In genomic region chr5:92147792-92148191, GRCh38 we compare ENCODE assay signal across 19 cellular contexts.
"Had no signal": no experiment of that assay in that cellular context is flagged by ENCODE, and none has a peak within 500 bp of the region (broad histone marks: within the 10 kb centered on the region; RNA-seq: fewer than 3 reads in every experiment).

No MANE protein-coding gene starts in this region.

- H3K27ac Mint-ChIP-seq: activated CD4-positive, alpha-beta memory T cell treated with anti-CD3 and anti-CD28 coated beads for 36 hours; activated naive CD4-positive, alpha-beta T cell treated with anti-CD3 and anti-CD28 coated beads, Interleukin-2, amount 10 ng/mL, durations not matched to agents 7 days and 5 days; activated naive CD8-positive, alpha-beta T cell treated with anti-CD3 and anti-CD28 coated beads, Interleukin-2, amount 50 U/mL, for 24 hours; memory B cell; stimulated activated naive CD8-positive, alpha-beta T cell treated with anti-CD3 and anti-CD28 coated beads, Interleukin-15, Interleukin-2, amounts not matched to agents 100 ng/mL and 50 ng/mL, for 24 hours; T-helper 17 cell had no signal

- H3K4me3 ChIP-seq: cardiac muscle cell, heart left ventricle, mucosa of descending colon, prostate gland, right atrium auricular region, tibial artery had no signal

- H3K36me3 ChIP-seq: cardiac muscle cell, heart left ventricle, prostate gland, right atrium auricular region, tibial artery had no signal

- H3K27ac ChIP-seq: cardiac muscle cell, heart left ventricle, prostate gland, right atrium auricular region, tibial artery had no signal

- H3K9me3 ChIP-seq: heart left ventricle, mucosa of descending colon, prostate gland, right atrium auricular region, tibial artery had no signal

- H3K36me3 Mint-ChIP-seq: activated CD4-positive, alpha-beta memory T cell treated with anti-CD3 and anti-CD28 coated beads for 36 hours; activated naive CD4-positive, alpha-beta T cell treated with anti-CD3 and anti-CD28 coated beads, Interleukin-2, amount 10 ng/mL, durations not matched to agents 7 days and 5 days; memory B cell had no signal

- H3K4me1 ChIP-seq: heart left ventricle, prostate gland, right atrium auricular region, tibial artery had no signal

- H3K27me3 Mint-ChIP-seq: activated CD4-positive, alpha-beta memory T cell treated with anti-CD3 and anti-CD28 coated beads for 36 hours; activated naive CD4-positive, alpha-beta T cell treated with anti-CD3 and anti-CD28 coated beads, Interleukin-2, amount 10 ng/mL, durations not matched to agents 7 days and 5 days; activated naive CD8-positive, alpha-beta T cell treated with anti-CD3 and anti-CD28 coated beads, Interleukin-2, amount 50 U/mL, for 24 hours; memory B cell; stimulated activated naive CD8-positive, alpha-beta T cell treated with anti-CD3 and anti-CD28 coated beads, Interleukin-15, Interleukin-2, amounts not matched to agents 100 ng/mL and 50 ng/mL, for 24 hours; T-helper 17 cell had no signal

- H3K4me3 Mint-ChIP-seq: activated CD4-positive, alpha-beta memory T cell treated with anti-CD3 and anti-CD28 coated beads for 36 hours; activated naive CD4-positive, alpha-beta T cell treated with anti-CD3 and anti-CD28 coated beads, Interleukin-2, amount 10 ng/mL, durations not matched to agents 7 days and 5 days; activated naive CD8-positive, alpha-beta T cell treated with anti-CD3 and anti-CD28 coated beads, Interleukin-2, amount 50 U/mL, for 24 hours; memory B cell; stimulated activated naive CD8-positive, alpha-beta T cell treated with anti-CD3 and anti-CD28 coated beads, Interleukin-15, Interleukin-2, amounts not matched to agents 100 ng/mL and 50 ng/mL, for 24 hours; T-helper 17 cell had no signal

- H3K4me1 Mint-ChIP-seq: activated naive CD4-positive, alpha-beta T cell treated with anti-CD3 and anti-CD28 coated beads, Interleukin-2, amount 10 ng/mL, durations not matched to agents 7 days and 5 days; activated naive CD8-positive, alpha-beta T cell treated with anti-CD3 and anti-CD28 coated beads, Interleukin-2, amount 50 U/mL, for 24 hours; memory B cell; T-helper 17 cell had no signal

- H3K27me3 ChIP-seq: cardiac muscle cell, heart left ventricle, right atrium auricular region, tibial artery had no signal

- DNase-seq: activated CD4-positive, alpha-beta memory T cell treated with anti-CD3 and anti-CD28 coated beads for 36 hours; activated CD4-positive, alpha-beta T cell treated with anti-CD3 and anti-CD28 coated beads for 48 hours; activated CD4-positive, CD25-positive, alpha-beta regulatory T cell; activated naive CD4-positive, alpha-beta T cell treated with anti-CD3 and anti-CD28 coated beads, Interleukin-2, amount 10 ng/mL, durations not matched to agents 7 days and 5 days; activated naive CD8-positive, alpha-beta T cell treated with anti-CD3 and anti-CD28 coated beads, Interleukin-2, amount 50 U/mL, for 24 hours; activated T-cell treated with anti-CD3 and anti-CD28 coated beads, Interleukin-2, amount 50 U/mL, for 48 hours; cortex of kidney; heart left ventricle; left cardiac atrium; mucosa of descending colon; stimulated activated CD4-positive, alpha-beta T cell treated with anti-CD3 and anti-CD28 coated beads, Interleukin-4, amount 100 ng/mL, for 4 hours; substantia nigra; T-helper 17 cell; tibial artery had no signal

- H3K9me3 Mint-ChIP-seq: activated CD4-positive, alpha-beta memory T cell treated with anti-CD3 and anti-CD28 coated beads for 36 hours; activated naive CD4-positive, alpha-beta T cell treated with anti-CD3 and anti-CD28 coated beads, Interleukin-2, amount 10 ng/mL, durations not matched to agents 7 days and 5 days; activated naive CD8-positive, alpha-beta T cell treated with anti-CD3 and anti-CD28 coated beads, Interleukin-2, amount 50 U/mL, for 24 hours; stimulated activated naive CD8-positive, alpha-beta T cell treated with anti-CD3 and anti-CD28 coated beads, Interleukin-15, Interleukin-2, amounts not matched to agents 100 ng/mL and 50 ng/mL, for 24 hours had no signal

- ATAC-seq: activated naive CD8-positive, alpha-beta T cell treated with anti-CD3 and anti-CD28 coated beads, Interleukin-2, amount 50 U/mL, for 24 hours; heart left ventricle; left cardiac atrium; mucosa of descending colon; T-helper 17 cell had no signal
